In the genomic region with DNA sequence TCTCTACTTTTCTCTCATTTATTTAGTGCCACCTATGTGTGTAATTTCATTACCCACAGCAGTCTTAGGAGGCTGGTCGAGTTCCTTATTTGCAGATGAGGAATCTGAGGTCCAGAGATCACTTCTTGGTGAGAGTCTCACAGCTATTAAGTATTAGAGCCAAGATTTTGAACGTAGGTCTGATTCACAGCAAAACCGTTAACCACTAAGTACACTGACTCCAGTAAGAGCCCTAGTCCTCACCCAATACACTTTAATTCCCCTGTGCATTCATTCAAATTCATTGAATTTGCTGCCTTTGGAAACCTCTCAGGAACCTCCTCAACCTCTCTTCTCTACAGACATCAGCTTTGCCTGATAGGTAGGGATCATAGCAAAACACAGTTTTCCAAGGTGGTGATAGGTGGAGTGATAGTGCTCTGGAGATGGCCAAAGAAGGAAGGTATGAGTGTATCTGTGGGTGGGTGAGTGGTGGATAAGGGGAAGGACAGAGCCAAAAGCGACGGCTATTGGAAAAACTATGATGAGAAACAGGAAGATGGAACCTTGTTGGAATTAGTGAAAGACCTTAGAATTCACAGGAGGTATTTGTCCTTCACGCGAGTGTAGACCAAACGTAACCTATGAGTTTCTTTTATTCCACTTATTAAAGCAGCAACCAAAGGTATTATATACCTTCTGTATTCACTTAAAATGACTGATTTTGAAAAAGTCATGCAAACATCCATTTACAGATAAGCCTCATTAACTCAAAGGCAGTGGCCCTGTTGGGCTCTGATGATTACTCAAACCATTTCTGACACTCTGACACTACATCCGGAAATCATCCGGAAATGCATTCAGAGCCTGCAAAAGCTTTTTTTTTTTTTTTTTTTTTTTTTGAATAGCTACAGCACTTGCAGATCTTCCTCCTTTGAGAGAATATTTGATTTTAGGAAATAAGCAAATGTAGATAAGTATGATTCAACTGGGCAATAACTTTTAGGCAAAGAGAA, we compare ENCODE assay signal across 8 cellular contexts. TPM values are rescaled to one million over a fixed set of nuclear protein-coding genes. Genes with fewer than 3 reads are reported as not detected.
DNase-seq lines count a peak whose midpoint lies in the region; ATAC-seq and TF ChIP-seq lines count a peak whose summit lies in the region.

No MANE protein-coding gene starts in this region.

- no peaks in the 10 kb centered on the region for H3K9me2 ChIP-seq in Loucy (replicated peaks; ENCODE audit: low read depth, low read length)

- peak overlapping the region; percentile 17 for H3K9ac ChIP-seq in Loucy (ENCODE audit: low read depth, low read length, poor library complexity, severe bottlenecking)

- H3F3A ChIP-seq in Loucy (ENCODE audit: low read depth), result peaks cover 6% of the 10 kb centered on the region; the same call in 1 of the 2 replicates

- no peaks in the 10 kb centered on the region for H3K9me3 ChIP-seq in Loucy (ENCODE audit: insufficient read depth, low read depth, low read length)

- no peaks in the 10 kb centered on the region for H3K27me3 ChIP-seq in Loucy (ENCODE audit: insufficient read depth, low read length, poor library complexity, severe bottlenecking)

- H3K4me3 ChIP-seq in Loucy (ENCODE audit: low read length, poor library complexity, severe bottlenecking), result peak overlapping the region; percentile 53

- TF ChIP-seq POLR2A in erythroblast (IDR thresholded peaks at IDR 0.05; ENCODE audit: low read length), result no peak

- no peaks in the 10 kb centered on the region for H3K36me3 ChIP-seq in Loucy (ENCODE audit: insufficient read depth, low read length)

- peak; percentile 23 to 33 for DNase-seq in erythroblast (lab: John Stamatoyannopoulos, UW)
- no peak for DNase-seq in SHP77 treated with DMSO at 0.1 percent for 48 hours (lab: John Stamatoyannopoulos, UW)
- no peak for DNase-seq in putamen (ENCODE audit: low spot score)
- no peak for DNase-seq in left lobe of liver (ENCODE audit: low spot score)

- no peak for TF ChIP-seq CTCF in Loucy (conservative IDR thresholded peaks at IDR 0.05; ENCODE audit: low read length)

- H3K4me1 ChIP-seq in Loucy (ENCODE audit: insufficient read depth, low read length, poor library complexity, severe bottlenecking), result peaks cover 61% of the 10 kb centered on the region

- H4K20me1 ChIP-seq in Loucy (ENCODE audit: insufficient read depth, low read length, poor library complexity, severe bottlenecking), result peaks cover 68% of the 10 kb centered on the region

- H3K4me2 ChIP-seq in Loucy (ENCODE audit: low read depth, low read length, poor library complexity, severe bottlenecking), result peak overlapping the region; percentile 88

- peaks cover 98% of the 10 kb centered on the region for H3K79me2 ChIP-seq in Loucy (ENCODE audit: insufficient read depth, low read length)

- ATAC-seq in GM18502 (IDR thresholded peaks at IDR 0.05; ENCODE audit: poor library complexity, unreplicated experiment), result peak; percentile 84
- ATAC-seq in GM21619 (IDR thresholded peaks at IDR 0.05; ENCODE audit: unreplicated experiment), result peak; percentile 93
- no peak for ATAC-seq in HG02970 (IDR thresholded peaks at IDR 0.05; ENCODE audit: low FRiP score, unreplicated experiment)
- no peak for ATAC-seq in left lobe of liver

- no peak overlapping the region for H2AFZ ChIP-seq in Loucy (ENCODE audit: low read length)

RNA-seq across cellular contexts. Expression of gene FMR1, which starts 6.3 kb away (rescaled TPM):
- total RNA-seq in left lobe of liver, result 20.0 TPM

Comparison
In these comparisons a context has a peak if more than half of its experiments do, and no peak if none do; other contexts are left out.
1. ATAC-seq: peak in GM18502 (single experiment) and GM21619 (single experiment); none in HG02970 (single experiment) and left lobe of liver (single experiment).
2. DNase-seq: peak in erythroblast (2 of 2); none in SHP77 treated with DMSO at 0.1 percent for 48 hours (single experiment), putamen (single experiment) and left lobe of liver (single experiment).